Comparison of ENCODE assay signal across 15 cellular contexts in the genomic region with DNA sequence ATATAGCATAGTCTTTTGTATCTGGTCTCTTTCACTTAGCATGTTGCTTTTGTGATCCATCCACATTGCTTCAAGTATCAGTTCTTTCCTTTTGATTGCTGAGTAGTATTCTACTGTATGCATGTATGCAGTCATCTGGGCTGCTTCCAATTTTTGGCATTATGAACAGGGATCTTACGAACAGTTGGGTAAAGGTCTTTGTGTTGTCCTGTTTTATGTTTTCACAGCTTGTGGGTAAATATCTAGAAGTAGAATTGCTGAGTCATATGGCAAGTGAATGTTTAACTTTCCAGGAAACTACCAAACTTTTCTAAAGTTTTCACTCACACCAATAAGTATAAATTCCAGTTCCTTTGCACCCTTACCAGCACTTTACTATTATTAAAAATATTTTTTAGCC.
A peak's percentile ranks its signal among the peaks of the same experiment; 100 is the strongest.
DNase-seq lines count a peak whose midpoint lies in the region; ATAC-seq lines count a peak whose summit lies in the region.
"Had no signal": no experiment of that assay in that cellular context is flagged by ENCODE, and none has a peak within 500 bp of the region (broad histone marks: within the 10 kb centered on the region; RNA-seq: fewer than 3 reads in every experiment).

No MANE protein-coding gene starts in this region.

- H3K4me3 ChIP-seq in CD8-positive, alpha-beta memory T cell (ENCODE audit: low read length) = no peak overlapping the region
- H3K4me3 ChIP-seq: adrenal gland, esophagus squamous epithelium, stomach had no signal

- CTCF ChIA-PET in CD8-positive, alpha-beta memory T cell (lab: Charles Lee) = no interaction called here

- ATAC-seq in GM21619 (IDR thresholded peaks at IDR 0.05; ENCODE audit: unreplicated experiment) = peak; percentile 63
- ATAC-seq in HG02840 (IDR thresholded peaks at IDR 0.05; ENCODE audit: low FRiP score, unreplicated experiment) = no peak

- H3K36me3 ChIP-seq in CD8-positive, alpha-beta memory T cell (ENCODE audit: insufficient read depth, low read length) = peaks cover 5% of the 10 kb centered on the region
- H3K36me3 ChIP-seq: adrenal gland had no signal

- H3K9me3 ChIP-seq in CD8-positive, alpha-beta memory T cell (ENCODE audit: low read length) = no peaks in the 10 kb centered on the region
- H3K9me3 ChIP-seq: adrenal gland, esophagus squamous epithelium, stomach had no signal

- H3K27me3 Mint-ChIP-seq in CD8-positive, alpha-beta memory T cell = no peaks in the 10 kb centered on the region
- H3K27me3 Mint-ChIP-seq: memory B cell had no signal

- no peaks in the 10 kb centered on the region for H3K27me3 ChIP-seq in CD8-positive, alpha-beta memory T cell (ENCODE audit: insufficient read depth, low read length, poor library complexity, severe bottlenecking)
- H3K27me3 ChIP-seq: adrenal gland, esophagus squamous epithelium, stomach had no signal

- peaks cover 0 to 2% (median 0%) of the 10 kb centered on the region in 5 donors for H3K9me3 Mint-ChIP-seq in CD8-positive, alpha-beta memory T cell

- peak; percentile 35 for DNase-seq in ACHN
- DNase-seq in amniotic epithelial cell (ENCODE audit: low read depth) = peak; percentile 48
- DNase-seq in kidney tubule cell (ENCODE audit: low spot score) = peak; percentile 53
- DNase-seq in CD8-positive, alpha-beta memory T cell = no peak
- no peak for DNase-seq in Kasumi-1 (lab: John Stamatoyannopoulos, UW)
- no peak for DNase-seq in GF-D8 (lab: John Stamatoyannopoulos, UW)
- DNase-seq: activated CD4-positive, alpha-beta T cell treated with anti-CD3 and anti-CD28 coated beads for 1 hour; adrenal gland; DMS79; esophagus squamous epithelium; NCI-H2107; stomach had no signal

- H3K36me3 Mint-ChIP-seq in CD8-positive, alpha-beta memory T cell = peaks cover 11 to 24% (median 20%) of the 10 kb centered on the region in 3 donors

- in situ Hi-C loops in ACHN (cut with HindIII; ENCODE audit: low pct_ligation_motif_present, low pct_unique_long_range_greater_than_20kb, low sequenced_read_pairs) = no loop called here

- no peak overlapping the region for H3K27ac ChIP-seq in CD8-positive, alpha-beta memory T cell (ENCODE audit: low read depth, low read length)
- H3K27ac ChIP-seq: adrenal gland, esophagus squamous epithelium, stomach had no signal

- peaks cover 10% of the 10 kb centered on the region for H3K4me1 ChIP-seq in CD8-positive, alpha-beta memory T cell (ENCODE audit: insufficient read depth, low read length)
- H3K4me1 ChIP-seq: esophagus squamous epithelium had no signal

- no peak overlapping the region for H3K4me3 Mint-ChIP-seq in CD8-positive, alpha-beta memory T cell
- H3K4me3 Mint-ChIP-seq: memory B cell had no signal

- H3K4me1 Mint-ChIP-seq in CD8-positive, alpha-beta memory T cell = peaks cover 11 to 31% (median 22%) of the 10 kb centered on the region in 3 donors
- H3K4me1 Mint-ChIP-seq: memory B cell had no signal

- H3K27ac Mint-ChIP-seq in CD8-positive, alpha-beta memory T cell = no peak overlapping the region
- H3K27ac Mint-ChIP-seq: memory B cell had no signal

- POLR2A ChIA-PET in CD8-positive, alpha-beta memory T cell (lab: Charles Lee) = no interaction called here

Comparison
In these comparisons a context has a peak if more than half of its experiments do, and no peak if none do; other contexts are left out.
1. DNase-seq: peak in ACHN (single experiment), amniotic epithelial cell (single experiment) and kidney tubule cell (single experiment); none in CD8-positive, alpha-beta memory T cell (0 of 5), Kasumi-1 (0 of 2) and GF-D8 (single experiment).